1 cellular context compared by ENCODE assay signal in the genomic region with DNA sequence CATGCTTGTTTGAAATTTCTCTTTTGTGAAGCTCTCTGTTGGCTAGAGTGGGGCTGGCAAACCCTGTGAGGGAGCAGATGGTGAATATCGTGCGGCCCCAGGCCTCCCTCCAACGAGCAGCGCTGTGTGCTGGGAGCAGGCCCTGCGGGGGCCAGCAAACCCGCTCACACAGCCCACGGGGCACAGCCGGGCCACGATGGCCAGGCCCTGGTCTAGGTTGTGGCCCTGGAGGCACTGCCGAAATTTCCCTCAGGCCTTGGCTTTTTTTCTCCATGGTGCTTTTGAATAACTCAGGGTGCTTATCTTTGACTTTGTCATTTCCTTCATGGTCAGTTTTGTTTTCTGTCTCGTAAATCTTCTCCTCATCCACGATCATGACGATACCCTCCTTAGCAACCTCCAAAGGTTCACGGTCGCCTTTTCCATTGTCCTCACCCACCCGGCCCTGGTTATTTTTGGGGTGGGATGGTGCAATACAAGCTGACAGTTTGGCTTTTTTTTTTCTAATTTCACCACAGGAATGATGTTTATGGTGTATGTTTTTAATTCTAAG.
A peak's percentile ranks its signal among the peaks of the same experiment; 100 is the strongest.
TF ChIP-seq lines count a peak whose summit lies in the region.

No MANE protein-coding gene starts in this region.

TF ChIP-seq in IMR-90, 13 proteins besides CTCF, POLR2A, EP300 and RAD21:
- TF ChIP-seq CEBPB (IDR thresholded peaks at IDR 0.05; ENCODE audit: low read depth, low read length): peak; percentile 84
- TF ChIP-seq SMC3 (IDR thresholded peaks at IDR 0.05; ENCODE audit: low read depth, low read length): no peak
